Comparison of ENCODE assay signal across 25 cellular contexts in the genomic region with DNA sequence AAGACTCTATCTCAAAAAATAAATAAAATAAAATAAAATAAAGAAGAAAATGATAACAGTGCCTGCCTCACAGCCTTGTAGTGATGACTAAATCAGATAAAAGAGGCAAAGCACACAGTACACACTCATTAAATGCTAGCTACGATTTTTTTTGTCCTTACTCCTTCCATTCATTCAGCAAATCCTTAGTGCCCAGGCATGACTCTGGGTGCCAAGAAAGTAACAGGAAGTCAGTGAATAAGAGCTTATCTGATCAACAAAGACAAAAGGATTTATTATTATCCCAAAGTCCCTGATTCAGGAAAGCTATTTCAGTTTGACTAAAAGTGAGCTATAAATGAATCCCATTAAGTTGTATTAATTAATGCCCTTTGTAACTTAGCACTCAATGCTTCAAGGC.
DNase-seq lines count a peak whose midpoint lies in the region; ATAC-seq, FAIRE-seq and TF ChIP-seq lines count a peak whose summit lies in the region.
"Had no signal": no experiment of that assay in that cellular context is flagged by ENCODE, and none has a peak within 500 bp of the region (broad histone marks: within the 10 kb centered on the region; RNA-seq: fewer than 3 reads in every experiment).

No MANE protein-coding gene starts in this region.

- H3K4me3 Mint-ChIP-seq in activated naive CD4-positive, alpha-beta T cell treated with anti-CD3 and anti-CD28 coated beads for 36 hours = no peak overlapping the region
- H3K4me3 Mint-ChIP-seq: neural crest cell had no signal

- no peaks in the 10 kb centered on the region for H3K27me3 Mint-ChIP-seq in activated naive CD4-positive, alpha-beta T cell treated with anti-CD3 and anti-CD28 coated beads for 36 hours (ENCODE audit: low read depth)
- H3K27me3 Mint-ChIP-seq: progenitor cell of endocrine pancreas had no signal

- H2AK5ac ChIP-seq in mesenchymal stem cell (ENCODE audit: low read length, severe bottlenecking) = no peak overlapping the region

- no peak overlapping the region for H3K18ac ChIP-seq in mesenchymal stem cell (ENCODE audit: low read depth in 1 of 2, low read length in 2 of 2)

- FAIRE-seq in small intestine (lab: Jason Lieb, UNC) = no peak
- FAIRE-seq: keratinocyte had no signal

- no peak overlapping the region for H2BK5ac ChIP-seq in mesenchymal stem cell (ENCODE audit: low read depth, low read length, poor library complexity, severe bottlenecking)

- no peak overlapping the region for H3K4me3 ChIP-seq in cardiac fibroblast (replicated peaks in 1 of 2; ENCODE audit: low read depth in 2 of 2, low read length in 2 of 2)
- H3K4me3 ChIP-seq in small intestine (ENCODE audit: low read depth in 1 of 2, low read length in 2 of 2) = no peak overlapping the region
- H3K4me3 ChIP-seq in mesenchymal stem cell (ENCODE audit: insufficient read depth in 1 of 2, low read depth in 1 of 2, low read length in 2 of 2) = no peak overlapping the region
- H3K4me3 ChIP-seq: body of pancreas, colonic mucosa, skin epidermis had no signal

- no peak for DNase-seq in activated naive CD4-positive, alpha-beta T cell treated with anti-CD3 and anti-CD28 coated beads for 36 hours
- no peak for DNase-seq in activated naive CD4-positive, alpha-beta T cell treated with anti-CD3 and anti-CD28 coated beads, Interleukin-2, amount 50 U/mL, for 72 hours (ENCODE audit: low spot score in 2 of 2)
- DNase-seq in HT1080 (ENCODE audit: low read depth) (peak; percentile 15), cardiac fibroblast (ENCODE audit: low read depth in 2 of 2) (peak; percentile 15 to 20), small intestine (peak; percentile 29), NCI-H2107 (lab: John Stamatoyannopoulos, UW) (no peak), mesenchymal stem cell (no peak)
- DNase-seq: activated gamma-delta T cell treated with Interleukin-2 at 50 U/mL for 16 hours; body of pancreas; colonic mucosa; DMS53; foreskin keratinocyte; HCEC 1CT; hypothalamus; mesendoderm; NCI-H1694 treated with DMSO at 0.1 percent for 48 hours; NCI-H345; stimulated activated CD4-positive, alpha-beta T cell treated with anti-CD3 and anti-CD28 coated beads, Interleukin-2, amount 100 ng/mL, for 48 hours; T1000 had no signal

- no peak for TF ChIP-seq CTCF in cardiac fibroblast (IDR thresholded peaks at IDR 0.05; ENCODE audit: low read depth, low read length)

- intact Hi-C loops in activated naive CD4-positive, alpha-beta T cell treated with anti-CD3 and anti-CD28 coated beads for 36 hours (cut with micrococcal nuclease) = loop anchor here (5.0 kb wide), 1 partner anchor 473 kb away; a partner anchor contains a TSS

- H2AFZ ChIP-seq in mesenchymal stem cell (ENCODE audit: low read depth, low read length) = no peak overlapping the region

- 13 to 33% (median 22%) methylated on average over 1 of the region's 1 CpG for WGBS in small intestine, 3 donors
- WGBS in mesenchymal stem cell = 67% methylated on average over 1 of the region's 1 CpG

- peak overlapping the region; percentile 99 for H3K27ac Mint-ChIP-seq in activated naive CD4-positive, alpha-beta T cell treated with anti-CD3 and anti-CD28 coated beads for 36 hours
- no peak overlapping the region for H3K27ac Mint-ChIP-seq in activated naive CD4-positive, alpha-beta T cell treated with anti-CD3 and anti-CD28 coated beads, Interleukin-2, amount 50 U/mL, for 72 hours
- H3K27ac Mint-ChIP-seq: progenitor cell of endocrine pancreas had no signal

- no peak overlapping the region for H3K27ac ChIP-seq in small intestine (ENCODE audit: low read depth in 1 of 2, low read length in 1 of 2)
- no peak overlapping the region for H3K27ac ChIP-seq in mesenchymal stem cell (ENCODE audit: low read length, poor library complexity, severe bottlenecking)
- H3K27ac ChIP-seq: body of pancreas, C4-2B, colonic mucosa, foreskin keratinocyte, skin epidermis had no signal

- H3K27me3 ChIP-seq in small intestine (ENCODE audit: control insufficient read depth in 2 of 2, insufficient read depth in 2 of 2, low read length in 2 of 2) (no peaks in the 10 kb centered on the region), mesenchymal stem cell (ENCODE audit: control insufficient read depth in 1 of 2, insufficient read depth in 1 of 2, low read length in 2 of 2) (peaks cover 0 to under 1% of the 10 kb centered on the region in 2 experiments)
- H3K27me3 ChIP-seq: body of pancreas, colonic mucosa, foreskin keratinocyte had no signal

- no peaks in the 10 kb centered on the region for H3K9me3 Mint-ChIP-seq in activated naive CD4-positive, alpha-beta T cell treated with anti-CD3 and anti-CD28 coated beads for 36 hours
- H3K9me3 Mint-ChIP-seq in activated naive CD4-positive, alpha-beta T cell treated with anti-CD3 and anti-CD28 coated beads, Interleukin-2, amount 50 U/mL, for 72 hours = no peaks in the 10 kb centered on the region

- H3K9me3 ChIP-seq in small intestine (ENCODE audit: control insufficient read depth, low read depth) (no peaks in the 10 kb centered on the region), mesenchymal stem cell (ENCODE audit: control insufficient read depth, low read length) (no peaks in the 10 kb centered on the region)
- H3K9me3 ChIP-seq: body of pancreas, colonic mucosa had no signal

- no peaks in the 10 kb centered on the region for H3K79me1 ChIP-seq in mesenchymal stem cell (replicated peaks; ENCODE audit: low read length, poor library complexity, severe bottlenecking)

- peaks cover 9% of the 10 kb centered on the region for H3K36me3 Mint-ChIP-seq in activated naive CD4-positive, alpha-beta T cell treated with anti-CD3 and anti-CD28 coated beads for 36 hours (ENCODE audit: low read depth)
- peaks cover 34 to 38% of the 10 kb centered on the region in 2 donors for H3K36me3 Mint-ChIP-seq in activated naive CD4-positive, alpha-beta T cell treated with anti-CD3 and anti-CD28 coated beads, Interleukin-2, amount 50 U/mL, for 72 hours

- no peak overlapping the region for H3K14ac ChIP-seq in mesenchymal stem cell (ENCODE audit: low read length in 2 of 2)

- no peak overlapping the region for H2BK15ac ChIP-seq in mesenchymal stem cell (ENCODE audit: low read depth, poor library complexity, severe bottlenecking)

- no peak overlapping the region for H4K8ac ChIP-seq in mesenchymal stem cell (ENCODE audit: low read length)

- H3K36me3 ChIP-seq in small intestine (ENCODE audit: control insufficient read depth in 2 of 2, insufficient read depth in 2 of 2, low read length in 2 of 2) (no peaks in the 10 kb centered on the region), mesenchymal stem cell (ENCODE audit: control insufficient read depth in 1 of 2, insufficient read depth in 2 of 2, low read depth in 1 of 2, low read length in 2 of 2) (no peaks in the 10 kb centered on the region)
- H3K36me3 ChIP-seq: colonic mucosa had no signal

- peaks cover 62% of the 10 kb centered on the region for H3K4me1 Mint-ChIP-seq in activated naive CD4-positive, alpha-beta T cell treated with anti-CD3 and anti-CD28 coated beads for 36 hours (ENCODE audit: low read depth)

- no peaks in the 10 kb centered on the region for H3K4me1 ChIP-seq in small intestine (ENCODE audit: control insufficient read depth in 2 of 2, insufficient read depth in 1 of 2, low read depth in 1 of 2, low read length in 1 of 2)
- no peaks in the 10 kb centered on the region for H3K4me1 ChIP-seq in mesenchymal stem cell (ENCODE audit: control insufficient read depth, insufficient read depth, low read depth, low read length)
- H3K4me1 ChIP-seq: body of pancreas, colonic mucosa had no signal

- no peak overlapping the region for H2BK12ac ChIP-seq in mesenchymal stem cell (ENCODE audit: low read length in 2 of 2)

- no peak overlapping the region for H3K23ac ChIP-seq in mesenchymal stem cell (ENCODE audit: low read length in 2 of 2)

- H2BK120ac ChIP-seq in mesenchymal stem cell (ENCODE audit: low read depth, low read length) = no peak overlapping the region

- no peak overlapping the region for H3K9ac ChIP-seq in mesenchymal stem cell (ENCODE audit: low read length)

- H4K91ac ChIP-seq in mesenchymal stem cell (ENCODE audit: low read length) = no peak overlapping the region

- CTCF ChIA-PET in activated naive CD4-positive, alpha-beta T cell treated with anti-CD3 and anti-CD28 coated beads for 36 hours (lab: Charles Lee) = interaction anchor here (0.5 to 1.8 kb wide), 5 partner anchors 10 to 94 kb away, joined by 3 to 5 read pairs (median 3); no protein-coding TSS in a partner anchor

- H3K4me2 ChIP-seq in mesenchymal stem cell (ENCODE audit: low read length, poor library complexity, severe bottlenecking) = no peak overlapping the region

- no peak for ATAC-seq in activated naive CD4-positive, alpha-beta T cell treated with anti-CD3 and anti-CD28 coated beads, Interleukin-2, amount 50 U/mL, for 72 hours
- no peak for ATAC-seq in HG02884 (IDR thresholded peaks at IDR 0.05; ENCODE audit: unreplicated experiment)
- ATAC-seq: body of pancreas, foreskin keratinocyte had no signal

- H3K4ac ChIP-seq in mesenchymal stem cell (ENCODE audit: low read depth in 1 of 2, low read length in 2 of 2) = no peak overlapping the region

Comparison
In these comparisons a context has a peak if more than half of its experiments do, and no peak if none do; other contexts are left out.
1. DNase-seq: peak in HT1080 (single experiment), cardiac fibroblast (2 of 2) and small intestine (single experiment); none in activated naive CD4-positive, alpha-beta T cell treated with anti-CD3 and anti-CD28 coated beads for 36 hours (single experiment), activated naive CD4-positive, alpha-beta T cell treated with anti-CD3 and anti-CD28 coated beads, Interleukin-2, amount 50 U/mL, for 72 hours (0 of 2), NCI-H2107 (single experiment) and mesenchymal stem cell (single experiment).